ENCODE assay signal across 21 cellular contexts in genomic region chr21:38929652-38930051, GRCh38.
DNase-seq lines count a peak whose midpoint lies in the region; ATAC-seq and TF ChIP-seq lines count a peak whose summit lies in the region.
"Had no signal": no experiment of that assay in that cellular context is flagged by ENCODE, and none has a peak within 500 bp of the region (broad histone marks: within the 10 kb centered on the region; RNA-seq: fewer than 3 reads in every experiment).

No MANE protein-coding gene starts in this region.

- H3K4me3 ChIP-seq in Caco-2 (ENCODE audit: low read depth, low read length), result no peak overlapping the region
- no peak overlapping the region for H3K4me3 ChIP-seq in vagina
- no peak overlapping the region for H3K4me3 ChIP-seq in A673 (ENCODE audit: low read depth, low read length, poor library complexity, severe bottlenecking)
- H3K4me3 ChIP-seq: K562 had no signal

- intact Hi-C loops in Caco-2 (cut with micrococcal nuclease; ENCODE audit: unreplicated experiment) (no loop called here), vagina (cut with DNase I) (loop anchor here (10.0 kb wide), 1 partner anchor 55 kb away; no protein-coding TSS in a partner anchor), A673 (cut with micrococcal nuclease; ENCODE audit: unreplicated experiment) (no loop called here)

- H3K27me3 Mint-ChIP-seq in Caco-2 (ENCODE audit: insufficient read depth, unreplicated experiment), result no peaks in the 10 kb centered on the region
- H3K27me3 Mint-ChIP-seq in mesothelial cell of epicardium (ENCODE audit: low read depth), result peaks cover 1% of the 10 kb centered on the region
- no peaks in the 10 kb centered on the region for H3K27me3 Mint-ChIP-seq in WTC11 (ENCODE audit: low read depth)

- H3K4me3 Mint-ChIP-seq in Caco-2 (ENCODE audit: unreplicated experiment) (no peak overlapping the region), mesothelial cell of epicardium (no peak overlapping the region), WTC11 (no peak overlapping the region)

- CTCF ChIA-PET in Caco-2 (lab: Charles Lee) (no interaction called here), A673 (lab: Charles Lee) (no interaction called here), WTC11 (lab: Charles Lee) (interaction anchor here (1.0 kb wide), 1 partner anchor 198 kb away, joined by 3 read pairs; no protein-coding TSS in a partner anchor)

- TF ChIP-seq CTCF in Caco-2 (IDR thresholded peaks at IDR 0.05; ENCODE audit: insufficient read depth in 1 of 2, low read depth in 1 of 2, low read length in 1 of 2, severe bottlenecking in 1 of 2, unreplicated experiment in 1 of 2), result no peak
- no peak for TF ChIP-seq CTCF in mesothelial cell of epicardium (IDR thresholded peaks at IDR 0.05; ENCODE audit: unreplicated experiment)
- no peak for TF ChIP-seq CTCF in vagina (IDR thresholded peaks at IDR 0.05)
- TF ChIP-seq CTCF in A673 (conservative IDR thresholded peaks at IDR 0.05; ENCODE audit: low read depth, low read length), result no peak
- TF ChIP-seq CTCF in WTC11 (IDR thresholded peaks at IDR 0.05), result no peak

- H3K36me3 ChIP-seq in Caco-2 (ENCODE audit: control insufficient read depth, insufficient read depth, low read length) (no peaks in the 10 kb centered on the region), KOPT-K1 (ENCODE audit: insufficient read depth, low read length) (no peaks in the 10 kb centered on the region), vagina (no peaks in the 10 kb centered on the region), A673 (ENCODE audit: insufficient read depth, low read length, poor library complexity, severe bottlenecking) (no peaks in the 10 kb centered on the region)

- H3K36me3 Mint-ChIP-seq in Caco-2 (ENCODE audit: insufficient read depth, unreplicated experiment) (no peaks in the 10 kb centered on the region), mesothelial cell of epicardium (no peaks in the 10 kb centered on the region), WTC11 (peaks cover 6% of the 10 kb centered on the region)

- H3K9me3 Mint-ChIP-seq in Caco-2 (ENCODE audit: unreplicated experiment), result peaks cover 14% of the 10 kb centered on the region
- peaks cover 11% of the 10 kb centered on the region for H3K9me3 Mint-ChIP-seq in mesothelial cell of epicardium
- H3K9me3 Mint-ChIP-seq in WTC11, result peaks cover 20% of the 10 kb centered on the region

- H3K4me1 ChIP-seq in Caco-2, result 0 out of 2 replicates have a peak, but pooled peaks cover 3% of the 10 kb centered on the region
- peaks cover 35% of the 10 kb centered on the region for H3K4me1 ChIP-seq in vagina
- no peaks in the 10 kb centered on the region for H3K4me1 ChIP-seq in A673 (ENCODE audit: insufficient read depth, low read length, poor library complexity, severe bottlenecking)

- H3K27ac ChIP-seq in KOPT-K1 (ENCODE audit: low read depth, low read length, poor library complexity, severe bottlenecking), result peak overlapping the region; percentile 80
- peak overlapping the region; percentile 66 for H3K27ac ChIP-seq in vagina
- H3K27ac ChIP-seq in A673 (ENCODE audit: low read depth, low read length, poor library complexity, severe bottlenecking), result no peak overlapping the region
- H3K27ac ChIP-seq: C4-2B had no signal

- POLR2A ChIA-PET in Caco-2 (lab: Charles Lee) (interaction anchor here (0.5 kb wide), 1 partner anchor 86 kb away, joined by 3 read pairs; no protein-coding TSS in a partner anchor), A673 (lab: Charles Lee; ENCODE audit: low non-redundant PET) (no interaction called here), WTC11 (lab: Charles Lee) (no interaction called here)

- H3K4me1 Mint-ChIP-seq in Caco-2 (ENCODE audit: low read depth, unreplicated experiment) (peaks cover 15% of the 10 kb centered on the region), mesothelial cell of epicardium (peaks cover 29% of the 10 kb centered on the region), WTC11 (no peaks in the 10 kb centered on the region)

- H3K9me3 ChIP-seq in Caco-2, result peaks cover 5% of the 10 kb centered on the region; the same call in 1 of the 2 replicates
- H3K9me3 ChIP-seq in KOPT-K1 (ENCODE audit: insufficient read depth, low read length, poor library complexity, severe bottlenecking), result peaks cover 12% of the 10 kb centered on the region
- H3K9me3 ChIP-seq in vagina, result no peaks in the 10 kb centered on the region
- no peaks in the 10 kb centered on the region for H3K9me3 ChIP-seq in A673 (ENCODE audit: low read depth, low read length, poor library complexity, severe bottlenecking)
- H3K9me3 ChIP-seq: SK-N-SH had no signal

- DNase-seq in Caco-2 (no peak), mesothelial cell of epicardium (ENCODE audit: low spot score in 2 of 2, unreplicated experiment in 2 of 2) (no peak), vagina (ENCODE audit: extremely low spot score in 2 of 2) (no peak), A673 (ENCODE audit: low spot score) (no peak), WTC11 (ENCODE audit: low spot score) (no peak), T1000 (lab: John Stamatoyannopoulos, UW) (no peak)
- DNase-seq: DMS153, DND-41, MV-4-11, NCI-H1105 treated with DMSO at 0.1 percent for 48 hours, NCI-H146, NCI-H1930, NCI-H2107, NCI-H524, NCI-H748 treated with DMSO at 0.1 percent for 48 hours, PC-3, SK-N-SH had no signal

- BruUV-seq in Caco-2 (replicated peaks; lab: Mats Ljungman, UMichigan) (no TSS peak), A673 (replicated peaks; lab: Mats Ljungman, UMichigan) (no TSS peak)

- no peak for TF ChIP-seq POLR2A in vagina (IDR thresholded peaks at IDR 0.05)

- ATAC-seq in WTC11, result no peak
- ATAC-seq: HCT116, K562, PC-3 had no signal

- H3K27me3 ChIP-seq in Caco-2 (replicated peaks; ENCODE audit: control insufficient read depth, insufficient read depth, low read length) (no peaks in the 10 kb centered on the region), vagina (no peaks in the 10 kb centered on the region), A673 (replicated peaks; ENCODE audit: insufficient read depth, low read depth, low read length, poor library complexity) (no peaks in the 10 kb centered on the region)

- H3K27ac Mint-ChIP-seq in Caco-2 (ENCODE audit: unreplicated experiment) (peak overlapping the region; percentile 9), mesothelial cell of epicardium (peak overlapping the region; percentile 23), WTC11 (no peak overlapping the region)

TF ChIP-seq in WTC11, 78 proteins besides CTCF, POLR2A, EP300 and RAD21:
- TF ChIP-seq RELA (CRISPR knock-in tag; IDR thresholded peaks at IDR 0.05; ENCODE audit: borderline replicate concordance), result no peak
- no peak for TF ChIP-seq ZNF425 (CRISPR knock-in tag; conservative IDR thresholded peaks at IDR 0.05)
- TF ChIP-seq KAT7 (CRISPR knock-in tag; IDR thresholded peaks at IDR 0.05; ENCODE audit: borderline replicate concordance), result no peak
